Comparison of ENCODE assay signal across 8 cellular contexts in genomic region chr1:201709564-201710295, GRCh38.
A peak's percentile ranks its signal among the peaks of the same experiment; 100 is the strongest.
DNase-seq lines count a peak whose midpoint lies in the region; ATAC-seq and TF ChIP-seq lines count a peak whose summit lies in the region.

No MANE protein-coding gene starts in this region.

- no peak for DNase-seq in AG04449 (ENCODE audit: low read depth, low spot score)
- peak; percentile 80 for DNase-seq in GM13977 (ENCODE audit: low spot score)
- DNase-seq in SJCRH30, result peak; percentile 73 to 85
- peak; percentile 54 for DNase-seq in activated naive CD4-positive, alpha-beta T cell treated with Interleukin-2 at 50 U/mL for 16 hours
- peak; percentile 84 for DNase-seq in cardiac septum (ENCODE audit: low spot score)
- peak; percentile 79 to 85 for DNase-seq in psoas muscle
- DNase-seq in cerebellar nuclear complex (lab: John Stamatoyannopoulos, UW), result no peak

- no peak overlapping the region for H3K27ac ChIP-seq in SJCRH30
- H3K27ac ChIP-seq in psoas muscle, result no peak overlapping the region

- in situ Hi-C loops in GM13977 (cut with MboI; ENCODE audit: low pct_unique_long_range_greater_than_20kb, low sequenced_read_pairs, unreplicated experiment), result loop anchor here (5.0 to 10.0 kb wide), 2 partner anchors 83 to 155 kb away; no protein-coding TSS in a partner anchor

- TF ChIP-seq CTCF in AG04449 (IDR thresholded peaks at IDR 0.05; ENCODE audit: insufficient read depth, low read length, missing control alignments) (peak; percentile 92), GM13977 (IDR thresholded peaks at IDR 0.05; ENCODE audit: extremely low read depth, insufficient read depth, missing control alignments) (peak; percentile 91), psoas muscle (IDR thresholded peaks at IDR 0.05) (peak; percentile 94)

- no peak overlapping the region for H3K4me3 ChIP-seq in AG04449 (ENCODE audit: low read depth, low read length)
- no peak overlapping the region for H3K4me3 ChIP-seq in SJCRH30
- H3K4me3 ChIP-seq in psoas muscle, result no peak overlapping the region

- no peaks in the 10 kb centered on the region for H3K9me3 ChIP-seq in SJCRH30 (replicated peaks)
- no peaks in the 10 kb centered on the region for H3K9me3 ChIP-seq in psoas muscle

- 51 to 64% (median 51%) methylated on average over 4 of the region's 4 CpGs for WGBS in psoas muscle, 3 donors

- POLR2A ChIA-PET in AG04449 (lab: Yijun Ruan, JAX), result interaction anchor here (0.8 to 1.1 kb wide), 6 partner anchors 12 to 170 kb away, joined by 3 to 5 read pairs (median 4); no protein-coding TSS in a partner anchor

- intact Hi-C loops in cardiac septum (cut with DNase I) (loop anchor here (1.0 kb wide), 1 partner anchor 84 kb away; no protein-coding TSS in a partner anchor), psoas muscle (cut with DNase I) (loop anchor here (1.0 to 2.0 kb wide), 2 partner anchors 83 to 84 kb away; no protein-coding TSS in a partner anchor)

- ATAC-seq in HG03442 (IDR thresholded peaks at IDR 0.05; ENCODE audit: unreplicated experiment), result peak; percentile 77
- peak; percentile 61 to 74 (median 66) for ATAC-seq in psoas muscle

- CTCF ChIA-PET in AG04449 (lab: Yijun Ruan, JAX), result interaction anchor here (0.8 to 23.8 kb wide), 49 partner anchors 10 to 197 kb away, joined by 3 to 785 read pairs (median 6); partner anchors contain the start of gene IPO9

- H3K36me3 ChIP-seq in SJCRH30, result peaks cover 10% of the 10 kb centered on the region; the same call in 1 of the 2 replicates
- no peaks in the 10 kb centered on the region for H3K36me3 ChIP-seq in psoas muscle (ENCODE audit: insufficient read depth in 1 of 2, low read depth in 1 of 2)

- H3K4me1 ChIP-seq in SJCRH30 (peaks cover 17% of the 10 kb centered on the region), psoas muscle (peaks cover 34% of the 10 kb centered on the region)

- H3K27me3 ChIP-seq in SJCRH30 (no peaks in the 10 kb centered on the region), psoas muscle (ENCODE audit: insufficient read depth in 3 of 3, low read length in 2 of 3) (no peaks in the 10 kb centered on the region)

Comparison
In these comparisons a context has a peak if more than half of its experiments do, and no peak if none do; other contexts are left out.
1. DNase-seq: peak in GM13977 (single experiment), SJCRH30 (2 of 2), activated naive CD4-positive, alpha-beta T cell treated with Interleukin-2 at 50 U/mL for 16 hours (single experiment), cardiac septum (single experiment) and psoas muscle (2 of 2); none in AG04449 (single experiment) and cerebellar nuclear complex (0 of 2).
2. Peak in every context shown above with its lines, with median percentiles within 50 percentile points of each other: CTCF ChIP-seq.